ENCODE assay signal across 15 cellular contexts in the genomic region with DNA sequence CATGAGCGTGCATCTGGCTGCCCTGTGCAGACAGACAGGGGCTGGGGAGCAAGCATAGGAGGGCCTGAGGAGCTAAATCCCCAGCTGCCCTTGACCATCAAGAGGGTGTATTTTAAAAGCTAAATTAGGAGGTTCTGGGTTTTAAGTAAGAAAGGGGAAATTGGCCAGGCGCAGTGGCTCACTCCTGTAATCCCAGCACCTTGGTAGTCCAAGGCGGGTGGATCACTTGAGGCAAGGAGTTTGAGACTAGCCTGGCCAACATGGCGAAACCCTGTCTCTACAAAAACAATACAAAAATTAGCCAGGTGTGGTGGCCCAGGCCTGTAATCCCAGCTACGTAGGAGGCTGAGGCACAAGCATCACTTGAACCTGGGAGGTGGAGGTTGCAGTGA. TPM values are rescaled to one million over a fixed set of nuclear protein-coding genes. Genes with fewer than 3 reads are reported as not detected.
A peak's percentile ranks its signal among the peaks of the same experiment; 100 is the strongest.
DNase-seq lines count a peak whose midpoint lies in the region; ATAC-seq and TF ChIP-seq lines count a peak whose summit lies in the region.
"Had no signal": no experiment of that assay in that cellular context is flagged by ENCODE, and none has a peak within 500 bp of the region (broad histone marks: within the 10 kb centered on the region; RNA-seq: fewer than 3 reads in every experiment).

No MANE protein-coding gene starts in this region.

- no peaks in the 10 kb centered on the region for H3K9me2 ChIP-seq in OCI-LY1 (ENCODE audit: low read depth, low read length)

- peaks cover 71% of the 10 kb centered on the region for H3K4me1 ChIP-seq in OCI-LY1 (ENCODE audit: insufficient read depth, low read length, severe bottlenecking)
- H3K4me1 ChIP-seq in endodermal cell (ENCODE audit: control insufficient read depth, insufficient read depth, low read length): peaks cover 6% of the 10 kb centered on the region

- peak overlapping the region; percentile 79 for H3K27ac Mint-ChIP-seq in activated CD4-positive, alpha-beta T cell treated with anti-CD3 and anti-CD28 coated beads, Interleukin-2, amount 10 ng/mL, durations not matched to agents 7 days and 5 days
- H3K27ac Mint-ChIP-seq in endodermal cell: peak overlapping the region; percentile 76
- peak overlapping the region; percentile 65 for H3K27ac Mint-ChIP-seq in progenitor cell of endocrine pancreas

- H3K4me3 ChIP-seq in OCI-LY1 (ENCODE audit: low read depth, low read length, poor library complexity, severe bottlenecking) (peak overlapping the region; percentile 40), endodermal cell (ENCODE audit: low read length) (peak overlapping the region; percentile 44)
- H3K4me3 ChIP-seq: adrenal gland, SK-N-MC, skin epidermis had no signal

- no peaks in the 10 kb centered on the region for H4K20me1 ChIP-seq in OCI-LY1 (ENCODE audit: insufficient read depth, low read length)

- H3K36me3 ChIP-seq in OCI-LY1 (ENCODE audit: insufficient read depth, low read length) (no peaks in the 10 kb centered on the region; the same call in 1 of the 2 replicates), endodermal cell (ENCODE audit: control insufficient read depth, insufficient read depth, low read length) (peaks cover 16% of the 10 kb centered on the region)

- H3F3A ChIP-seq in OCI-LY1 (ENCODE audit: insufficient read depth, low read length): peaks cover 3% of the 10 kb centered on the region; the same call in 1 of the 2 replicates

- H3K79me2 ChIP-seq in OCI-LY1 (ENCODE audit: insufficient read depth, low read length): no peaks in the 10 kb centered on the region

- H2AFZ ChIP-seq in OCI-LY1 (ENCODE audit: low read length): peak overlapping the region; percentile 34; the same call in 1 of the 2 replicates

- peaks cover 37% of the 10 kb centered on the region for H3K4me1 Mint-ChIP-seq in activated CD4-positive, alpha-beta T cell treated with anti-CD3 and anti-CD28 coated beads, Interleukin-2, amount 10 ng/mL, durations not matched to agents 7 days and 5 days
- H3K4me1 Mint-ChIP-seq in endodermal cell: peaks cover 37% of the 10 kb centered on the region
- peaks cover 21% of the 10 kb centered on the region for H3K4me1 Mint-ChIP-seq in progenitor cell of endocrine pancreas (ENCODE audit: low read depth)

- H3K36me3 Mint-ChIP-seq in activated CD4-positive, alpha-beta T cell treated with anti-CD3 and anti-CD28 coated beads, Interleukin-2, amount 10 ng/mL, durations not matched to agents 7 days and 5 days (ENCODE audit: low read depth): peaks cover 27% of the 10 kb centered on the region
- H3K36me3 Mint-ChIP-seq in endodermal cell (ENCODE audit: low read depth) (peaks cover 26% of the 10 kb centered on the region), progenitor cell of endocrine pancreas (ENCODE audit: insufficient read depth) (peaks cover 17% of the 10 kb centered on the region)

- H3K4me3 Mint-ChIP-seq in activated CD4-positive, alpha-beta T cell treated with anti-CD3 and anti-CD28 coated beads, Interleukin-2, amount 10 ng/mL, durations not matched to agents 7 days and 5 days: peak overlapping the region; percentile 14
- H3K4me3 Mint-ChIP-seq in endodermal cell (no peak overlapping the region), progenitor cell of endocrine pancreas (ENCODE audit: low read depth) (no peak overlapping the region)

- H3K4me2 ChIP-seq in OCI-LY1 (ENCODE audit: low read length): peak overlapping the region; percentile 73

- H3K27ac ChIP-seq in OCI-LY1 (ENCODE audit: low read depth, low read length, poor library complexity, severe bottlenecking): peak overlapping the region; percentile 97
- peak overlapping the region; percentile 81 for H3K27ac ChIP-seq in endodermal cell (ENCODE audit: low read depth, low read length)
- H3K27ac ChIP-seq: SK-N-MC had no signal

- CTCF ChIA-PET in activated CD4-positive, alpha-beta T cell treated with anti-CD3 and anti-CD28 coated beads, Interleukin-2, amount 10 ng/mL, durations not matched to agents 7 days and 5 days (lab: Charles Lee): interaction anchor here (1.0 to 2.7 kb wide), 4 partner anchors 8 to 95 kb away, joined by 3 to 14 read pairs (median 4); no protein-coding TSS in a partner anchor

- no peaks in the 10 kb centered on the region for H3K27me3 ChIP-seq in OCI-LY1 (ENCODE audit: insufficient read depth, low read length)
- no peaks in the 10 kb centered on the region for H3K27me3 ChIP-seq in endodermal cell (ENCODE audit: control insufficient read depth, insufficient read depth, low read length, poor library complexity, severe bottlenecking)
- H3K27me3 ChIP-seq: adrenal gland had no signal

- H3K9ac ChIP-seq in OCI-LY1 (ENCODE audit: low read length) (peak overlapping the region; percentile 62), endodermal cell (ENCODE audit: extremely low read depth, low read length, poor library complexity, severe bottlenecking) (peak overlapping the region; percentile 64)

- H3K9me3 Mint-ChIP-seq in activated CD4-positive, alpha-beta T cell treated with anti-CD3 and anti-CD28 coated beads, Interleukin-2, amount 10 ng/mL, durations not matched to agents 7 days and 5 days: peaks cover 10% of the 10 kb centered on the region
- H3K9me3 Mint-ChIP-seq in endodermal cell: peaks cover 7% of the 10 kb centered on the region
- no peaks in the 10 kb centered on the region for H3K9me3 Mint-ChIP-seq in progenitor cell of endocrine pancreas (ENCODE audit: low read depth)

- DNase-seq in activated CD4-positive, alpha-beta T cell treated with anti-CD3 and anti-CD28 coated beads, Interleukin-2, amount 10 ng/mL, durations not matched to agents 7 days and 5 days: no peak
- no peak for DNase-seq in activated CD4-positive, alpha-beta T cell treated with anti-CD3 and anti-CD28 coated beads for 4 hours
- peak; percentile 31 for DNase-seq in endodermal cell
- DNase-seq in progenitor cell of endocrine pancreas (ENCODE audit: low spot score, unreplicated experiment): no peak
- no peak for DNase-seq in NCI-H1436 (lab: John Stamatoyannopoulos, UW)
- DNase-seq: DND-41, NCI-H1694 treated with DMSO at 0.1 percent for 48 hours, NCI-H774 had no signal

- no peak for ATAC-seq in HG02840 (IDR thresholded peaks at IDR 0.05; ENCODE audit: low FRiP score, unreplicated experiment)
- no peak for ATAC-seq in GM21367 (IDR thresholded peaks at IDR 0.05; ENCODE audit: unreplicated experiment)
- ATAC-seq: activated CD4-positive, CD25-positive, alpha-beta regulatory T cell treated with anti-CD3 and anti-CD28 coated beads, Interleukin-2, amount 50 U/mL, for 24 hours had no signal

- WGBS in endodermal cell (ENCODE audit: insufficient coverage in 1 of 2, insufficient read length in 1 of 2), 2 experiments: 88 to 100% methylated on average over 1 to 5 of the region's 5 CpGs

- TF ChIP-seq CTCF in OCI-LY1 (IDR thresholded peaks at IDR 0.05; ENCODE audit: low read length): no peak
- no peak for TF ChIP-seq CTCF in endodermal cell (conservative IDR thresholded peaks at IDR 0.05)
- TF ChIP-seq CTCF in progenitor cell of endocrine pancreas (IDR thresholded peaks at IDR 0.05; ENCODE audit: unreplicated experiment): no peak

- no peaks in the 10 kb centered on the region for H3K27me3 Mint-ChIP-seq in activated CD4-positive, alpha-beta T cell treated with anti-CD3 and anti-CD28 coated beads, Interleukin-2, amount 10 ng/mL, durations not matched to agents 7 days and 5 days
- H3K27me3 Mint-ChIP-seq in endodermal cell (ENCODE audit: insufficient read depth) (peaks cover 18% of the 10 kb centered on the region), progenitor cell of endocrine pancreas (no peaks in the 10 kb centered on the region)

- H3K9me3 ChIP-seq in OCI-LY1 (ENCODE audit: low read length) (no peaks in the 10 kb centered on the region), endodermal cell (ENCODE audit: control insufficient read depth, low read length) (no peaks in the 10 kb centered on the region)
- H3K9me3 ChIP-seq: adrenal gland had no signal

- POLR2A ChIA-PET in activated CD4-positive, alpha-beta T cell treated with anti-CD3 and anti-CD28 coated beads, Interleukin-2, amount 10 ng/mL, durations not matched to agents 7 days and 5 days (lab: Charles Lee): no interaction called here

RNA-seq across cellular contexts. Expression of gene SERPINB6, which starts 27.8 kb away (rescaled TPM):
- 10 to 100 TPM in 1 of 2 experiments, 1 to 10 TPM in 1; 9.1 to 14.3 TPM for total RNA-seq in activated CD4-positive, alpha-beta T cell treated with anti-CD3 and anti-CD28 coated beads, Interleukin-2, amount 10 ng/mL, durations not matched to agents 7 days and 5 days
- total RNA-seq in endodermal cell (100 to 1,000 TPM; 128 to 150 TPM), progenitor cell of endocrine pancreas (220 and 226 TPM in 2 replicates)
- 39.0 TPM for polyA plus RNA-seq in endodermal cell (2013, experiment 1 of 2)
- polyA plus RNA-seq in endodermal cell (2013, experiment 2 of 2): 39.4 TPM

RNA-seq across cellular contexts. Expression of gene SERPINB9, which starts 40.5 kb away (rescaled TPM):
- 10 to 100 TPM; 40.2 to 49.4 TPM for total RNA-seq in activated CD4-positive, alpha-beta T cell treated with anti-CD3 and anti-CD28 coated beads, Interleukin-2, amount 10 ng/mL, durations not matched to agents 7 days and 5 days
- total RNA-seq in endodermal cell: 100 to 1,000 TPM; 192 to 390 TPM
- 39.8 TPM for polyA plus RNA-seq in endodermal cell (2013, experiment 1 of 2)
- 48.5 TPM for polyA plus RNA-seq in endodermal cell (2013, experiment 2 of 2)
- total RNA-seq in progenitor cell of endocrine pancreas: 6.5 and 7.6 TPM in 2 replicates

RNA-seq across cellular contexts. Expression of gene NQO2, which starts 56.1 kb away (rescaled TPM):
- 10 to 100 TPM; 37.5 to 43.2 TPM for total RNA-seq in activated CD4-positive, alpha-beta T cell treated with anti-CD3 and anti-CD28 coated beads, Interleukin-2, amount 10 ng/mL, durations not matched to agents 7 days and 5 days
- total RNA-seq in endodermal cell: 100 to 1,000 TPM in 1 of 2 donors, 10 to 100 TPM in 1; 50.8 to 199 TPM
- 46.8 TPM for polyA plus RNA-seq in endodermal cell (2013, experiment 1 of 2)
- polyA plus RNA-seq in endodermal cell (2013, experiment 2 of 2): 40.7 TPM
- 41.3 and 45.8 TPM in 2 replicates for total RNA-seq in progenitor cell of endocrine pancreas

Comparison
In these comparisons a context has a peak if more than half of its experiments do, and no peak if none do; other contexts are left out.
1. RNA of gene SERPINB6, which starts 27.8 kb away (total RNA-seq): 220 to 226 TPM in progenitor cell of endocrine pancreas and 128 to 150 TPM in endodermal cell; 9.1 to 14.3 TPM in activated CD4-positive, alpha-beta T cell treated with anti-CD3 and anti-CD28 coated beads, Interleukin-2, amount 10 ng/mL, durations not matched to agents 7 days and 5 days; every median in the first group is over 4 times any median in the second.
2. Peak in every context shown above with its lines, with median percentiles within 50 percentile points of each other: H3K27ac Mint-ChIP-seq.